15 cellular contexts compared by ENCODE assay signal in genomic region chr2:64288321-64288931, GRCh38.
DNase-seq lines count a peak whose midpoint lies in the region; ATAC-seq and TF ChIP-seq lines count a peak whose summit lies in the region.
"Had no signal": no experiment of that assay in that cellular context is flagged by ENCODE, and none has a peak within 500 bp of the region (broad histone marks: within the 10 kb centered on the region; RNA-seq: fewer than 3 reads in every experiment).

No MANE protein-coding gene starts in this region.

- H4K20me1 ChIP-seq in GM23338 (replicated peaks; ENCODE audit: insufficient read depth) (no peaks in the 10 kb centered on the region), mammary epithelial cell (ENCODE audit: insufficient read depth, low read length) (no peaks in the 10 kb centered on the region)

- H2AFZ ChIP-seq in GM23338 (no peak overlapping the region), mammary epithelial cell (ENCODE audit: low read depth, low read length) (peak overlapping the region; percentile 67)

- H3K4me3 ChIP-seq in GM23338 (no peak overlapping the region), mammary epithelial cell (replicated peaks in 1 of 3; ENCODE audit: insufficient read depth in 1 of 3, low read depth in 2 of 3, low read length in 3 of 3) (no peak overlapping the region), skeletal muscle cell (ENCODE audit: low read depth, low read length) (no peak overlapping the region), spleen (no peak overlapping the region)
- H3K4me3 ChIP-seq: mucosa of descending colon had no signal

- H3K9me2 ChIP-seq in GM23338 (ENCODE audit: insufficient read depth) = no peaks in the 10 kb centered on the region; the same call in 1 of the 2 replicates

- CTCF ChIA-PET in mammary epithelial cell (lab: Charles Lee; ENCODE audit: low non-redundant PET) = no interaction called here

- H3K36me3 Mint-ChIP-seq in GM23338 (ENCODE audit: low read depth) = peaks cover 2% of the 10 kb centered on the region; the same call in 1 of the 3 replicates

- intact Hi-C loops in mammary epithelial cell (cut with micrococcal nuclease) (no loop called here), left ventricle myocardium superior (cut with micrococcal nuclease) (no loop called here), spleen (cut with DNase I; ENCODE audit: low total_unique reads) (no loop called here)

- in situ Hi-C loops in mammary epithelial cell (cut with MboI; ENCODE audit: low sequenced_read_pairs in 2 of 2) = no loop called here

- no peak for TF ChIP-seq POLR2A in spleen (IDR thresholded peaks at IDR 0.05)

- peaks cover 4% of the 10 kb centered on the region; the same call in 1 of the 2 replicates for H3F3A ChIP-seq in GM23338 (replicated peaks; ENCODE audit: low read depth)

- ATAC-seq in GM23338 = peak; percentile 35; the same call in 2 of the 3 replicates
- ATAC-seq in left ventricle myocardium superior = peak; percentile 78
- ATAC-seq: mucosa of descending colon; stimulated activated naive CD8-positive, alpha-beta T cell treated with anti-CD3 and anti-CD28 coated beads, Interleukin-15, Interleukin-2, amounts not matched to agents 100 U/mL and 50 U/mL, for 24 hours had no signal

- H3K4me1 Mint-ChIP-seq in GM23338 = peaks cover 36% of the 10 kb centered on the region

- no peak overlapping the region; the same call in 2 of the 3 replicates for H3K4me3 Mint-ChIP-seq in GM23338

- H3K9me3 Mint-ChIP-seq in GM23338 = no peaks in the 10 kb centered on the region

- WGBS in mammary epithelial cell (ENCODE audit: low coverage, missing lambda C conversion rate) = 26% methylated on average over 5 of the region's 9 CpGs
- 63 to 69% (median 66%) methylated on average over 9 of the region's 9 CpGs for WGBS in spleen, 5 donors

- H3K4me1 ChIP-seq in GM23338 (ENCODE audit: insufficient read depth) = peaks cover 48% of the 10 kb centered on the region
- H3K4me1 ChIP-seq in mammary epithelial cell (ENCODE audit: insufficient read depth, low read length) = peaks cover 13% of the 10 kb centered on the region
- H3K4me1 ChIP-seq in spleen = peaks cover 0 to 19% (median 9%) of the 10 kb centered on the region in 6 donors

- DNase-seq in GM23338 (ENCODE audit: low spot score) (peak; percentile 53), mammary epithelial cell (peak; percentile 23), left ventricle myocardium superior (no peak), skeletal muscle cell (ENCODE audit: low read depth) (peak; percentile 97), iPS-NIHi7 (ENCODE audit: extremely low spot score) (no peak), Kasumi-1 (lab: John Stamatoyannopoulos, UW) (no peak), mucosa of gallbladder (ENCODE audit: low spot score) (no peak), spleen (no peak)
- DNase-seq: activated CD8-positive, alpha-beta memory T cell treated with anti-CD3 and anti-CD28 coated beads for 24 hours; amniotic stem cell; mucosa of descending colon; NCI-H1105 treated with DMSO at 0.1 percent for 48 hours; stimulated activated naive CD8-positive, alpha-beta T cell treated with anti-CD3 and anti-CD28 coated beads, Interleukin-15, Interleukin-2, amounts not matched to agents 100 U/mL and 50 U/mL, for 24 hours; T-helper 1 cell had no signal

- H3K9me3 ChIP-seq in mammary epithelial cell (replicated peaks; ENCODE audit: insufficient read depth, low read length) (no peaks in the 10 kb centered on the region), spleen (no peaks in the 10 kb centered on the region)
- H3K9me3 ChIP-seq: mucosa of descending colon had no signal

- peaks cover 4% of the 10 kb centered on the region for H3K27me3 Mint-ChIP-seq in GM23338 (ENCODE audit: insufficient read depth, low read depth, poor library complexity)

- dilution Hi-C loops in mammary epithelial cell (cut with HindIII; ENCODE audit: low sequenced_read_pairs) = no loop called here

- TF ChIP-seq CTCF in GM23338 (conservative IDR thresholded peaks at IDR 0.05; ENCODE audit: low read depth in 2 of 2) = no peak
- no peak for TF ChIP-seq CTCF in mammary epithelial cell (conservative IDR thresholded peaks at IDR 0.05 in 1 of 2, IDR thresholded peaks at IDR 0.05 in 1 of 2; ENCODE audit: extremely low read depth in 1 of 2, insufficient read depth in 1 of 2, low read depth in 1 of 2, low read length in 2 of 2)
- no peak for TF ChIP-seq CTCF in spleen (IDR thresholded peaks at IDR 0.05 in 8 of 11, conservative IDR thresholded peaks at IDR 0.05 in 3 of 11)

- H3K79me2 ChIP-seq in GM23338 (replicated peaks; ENCODE audit: insufficient read depth) (no peaks in the 10 kb centered on the region), mammary epithelial cell (ENCODE audit: insufficient read depth, low read length) (no peaks in the 10 kb centered on the region)

- H3K4me2 ChIP-seq in GM23338 = peak overlapping the region; percentile 8
- no peak overlapping the region for H3K4me2 ChIP-seq in mammary epithelial cell (ENCODE audit: insufficient read depth, low read depth, low read length)

- no peak overlapping the region for H3K27ac Mint-ChIP-seq in GM23338

- H3K27ac ChIP-seq in GM23338 (ENCODE audit: low read depth) = no peak overlapping the region
- no peak overlapping the region for H3K27ac ChIP-seq in mammary epithelial cell (ENCODE audit: insufficient read depth, low read depth, low read length)
- H3K27ac ChIP-seq in spleen = peak overlapping the region in 3 of 8 donors; percentile 14 to 39 (median 32)
- H3K27ac ChIP-seq: HL-60 had no signal

- H3K9ac ChIP-seq in mammary epithelial cell (ENCODE audit: insufficient read depth, low read length) = no peak overlapping the region

- no TSS peak for BruUV-seq in mammary epithelial cell (replicated peaks; lab: Mats Ljungman, UMichigan)

- H3K36me3 ChIP-seq in GM23338 (ENCODE audit: insufficient read depth) (no peaks in the 10 kb centered on the region), mammary epithelial cell (ENCODE audit: insufficient read depth, low read length) (no peaks in the 10 kb centered on the region), spleen (peaks cover 0 to 21% (median 0%) of the 10 kb centered on the region in 6 donors)

- peaks cover 17% of the 10 kb centered on the region; the same call in 1 of the 2 replicates for H3K27me3 ChIP-seq in GM23338 (ENCODE audit: insufficient read depth)
- no peaks in the 10 kb centered on the region for H3K27me3 ChIP-seq in mammary epithelial cell (ENCODE audit: insufficient read depth, low read length)
- H3K27me3 ChIP-seq in spleen (replicated peaks in 1 of 7) = no peaks in the 10 kb centered on the region

TF ChIP-seq in GM23338, 12 proteins besides CTCF, POLR2A, EP300 and RAD21:
- TF ChIP-seq, protein P1, sequence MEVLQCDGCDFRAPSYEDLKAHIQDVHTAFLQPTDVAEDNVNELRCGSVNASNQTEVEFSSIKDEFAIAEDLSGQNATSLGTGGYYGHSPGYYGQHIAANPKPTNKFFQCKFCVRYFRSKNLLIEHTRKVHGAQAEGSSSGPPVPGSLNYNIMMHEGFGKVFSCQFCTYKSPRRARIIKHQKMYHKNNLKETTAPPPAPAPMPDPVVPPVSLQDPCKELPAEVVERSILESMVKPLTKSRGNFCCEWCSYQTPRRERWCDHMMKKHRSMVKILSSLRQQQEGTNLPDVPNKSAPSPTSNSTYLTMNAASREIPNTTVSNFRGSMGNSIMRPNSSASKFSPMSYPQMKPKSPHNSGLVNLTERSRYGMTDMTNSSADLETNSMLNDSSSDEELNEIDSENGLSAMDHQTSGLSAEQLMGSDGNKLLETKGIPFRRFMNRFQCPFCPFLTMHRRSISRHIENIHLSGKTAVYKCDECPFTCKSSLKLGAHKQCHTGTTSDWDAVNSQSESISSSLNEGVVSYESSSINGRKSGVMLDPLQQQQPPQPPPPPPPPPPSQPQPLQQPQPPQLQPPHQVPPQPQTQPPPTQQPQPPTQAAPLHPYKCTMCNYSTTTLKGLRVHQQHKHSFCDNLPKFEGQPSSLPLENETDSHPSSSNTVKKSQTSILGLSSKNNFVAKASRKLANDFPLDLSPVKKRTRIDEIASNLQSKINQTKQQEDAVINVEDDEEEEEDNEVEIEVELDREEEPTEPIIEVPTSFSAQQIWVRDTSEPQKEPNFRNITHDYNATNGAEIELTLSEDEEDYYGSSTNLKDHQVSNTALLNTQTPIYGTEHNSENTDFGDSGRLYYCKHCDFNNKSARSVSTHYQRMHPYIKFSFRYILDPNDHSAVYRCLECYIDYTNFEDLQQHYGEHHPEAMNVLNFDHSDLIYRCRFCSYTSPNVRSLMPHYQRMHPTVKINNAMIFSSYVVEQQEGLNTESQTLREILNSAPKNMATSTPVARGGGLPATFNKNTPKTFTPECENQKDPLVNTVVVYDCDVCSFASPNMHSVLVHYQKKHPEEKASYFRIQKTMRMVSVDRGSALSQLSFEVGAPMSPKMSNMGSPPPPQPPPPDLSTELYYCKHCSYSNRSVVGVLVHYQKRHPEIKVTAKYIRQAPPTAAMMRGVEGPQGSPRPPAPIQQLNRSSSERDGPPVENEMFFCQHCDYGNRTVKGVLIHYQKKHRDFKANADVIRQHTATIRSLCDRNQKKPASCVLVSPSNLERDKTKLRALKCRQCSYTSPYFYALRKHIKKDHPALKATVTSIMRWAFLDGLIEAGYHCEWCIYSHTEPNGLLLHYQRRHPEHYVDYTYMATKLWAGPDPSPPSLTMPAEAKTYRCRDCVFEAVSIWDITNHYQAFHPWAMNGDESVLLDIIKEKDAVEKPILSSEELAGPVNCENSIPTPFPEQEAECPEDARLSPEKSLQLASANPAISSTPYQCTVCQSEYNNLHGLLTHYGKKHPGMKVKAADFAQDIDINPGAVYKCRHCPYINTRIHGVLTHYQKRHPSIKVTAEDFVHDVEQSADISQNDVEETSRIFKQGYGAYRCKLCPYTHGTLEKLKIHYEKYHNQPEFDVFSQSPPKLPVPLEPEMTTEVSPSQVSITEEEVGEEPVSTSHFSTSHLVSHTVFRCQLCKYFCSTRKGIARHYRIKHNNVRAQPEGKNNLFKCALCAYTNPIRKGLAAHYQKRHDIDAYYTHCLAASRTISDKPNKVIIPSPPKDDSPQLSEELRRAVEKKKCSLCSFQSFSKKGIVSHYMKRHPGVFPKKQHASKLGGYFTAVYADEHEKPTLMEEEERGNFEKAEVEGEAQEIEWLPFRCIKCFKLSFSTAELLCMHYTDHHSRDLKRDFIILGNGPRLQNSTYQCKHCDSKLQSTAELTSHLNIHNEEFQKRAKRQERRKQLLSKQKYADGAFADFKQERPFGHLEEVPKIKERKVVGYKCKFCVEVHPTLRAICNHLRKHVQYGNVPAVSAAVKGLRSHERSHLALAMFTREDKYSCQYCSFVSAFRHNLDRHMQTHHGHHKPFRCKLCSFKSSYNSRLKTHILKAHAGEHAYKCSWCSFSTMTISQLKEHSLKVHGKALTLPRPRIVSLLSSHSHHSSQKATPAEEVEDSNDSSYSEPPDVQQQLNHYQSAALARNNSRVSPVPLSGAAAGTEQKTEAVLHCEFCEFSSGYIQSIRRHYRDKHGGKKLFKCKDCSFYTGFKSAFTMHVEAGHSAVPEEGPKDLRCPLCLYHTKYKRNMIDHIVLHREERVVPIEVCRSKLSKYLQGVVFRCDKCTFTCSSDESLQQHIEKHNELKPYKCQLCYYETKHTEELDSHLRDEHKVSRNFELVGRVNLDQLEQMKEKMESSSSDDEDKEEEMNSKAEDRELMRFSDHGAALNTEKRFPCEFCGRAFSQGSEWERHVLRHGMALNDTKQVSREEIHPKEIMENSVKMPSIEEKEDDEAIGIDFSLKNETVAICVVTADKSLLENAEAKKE (CRISPR knock-in tag; IDR thresholded peaks at IDR 0.05) = 0 out of 2 replicates have a peak, but pooled peaks have one; percentile 3
- no peak for TF ChIP-seq JUNB (IDR thresholded peaks at IDR 0.05; ENCODE audit: unreplicated experiment)

Comparison
In these comparisons a context has a peak if more than half of its experiments do, and no peak if none do; other contexts are left out.
1. DNase-seq: peak in GM23338 (single experiment), mammary epithelial cell (single experiment) and skeletal muscle cell (single experiment); none in left ventricle myocardium superior (single experiment), iPS-NIHi7 (single experiment), Kasumi-1 (0 of 2), mucosa of gallbladder (single experiment) and spleen (single experiment).